Comparison of ENCODE assay signal across 22 cellular contexts in the genomic region with DNA sequence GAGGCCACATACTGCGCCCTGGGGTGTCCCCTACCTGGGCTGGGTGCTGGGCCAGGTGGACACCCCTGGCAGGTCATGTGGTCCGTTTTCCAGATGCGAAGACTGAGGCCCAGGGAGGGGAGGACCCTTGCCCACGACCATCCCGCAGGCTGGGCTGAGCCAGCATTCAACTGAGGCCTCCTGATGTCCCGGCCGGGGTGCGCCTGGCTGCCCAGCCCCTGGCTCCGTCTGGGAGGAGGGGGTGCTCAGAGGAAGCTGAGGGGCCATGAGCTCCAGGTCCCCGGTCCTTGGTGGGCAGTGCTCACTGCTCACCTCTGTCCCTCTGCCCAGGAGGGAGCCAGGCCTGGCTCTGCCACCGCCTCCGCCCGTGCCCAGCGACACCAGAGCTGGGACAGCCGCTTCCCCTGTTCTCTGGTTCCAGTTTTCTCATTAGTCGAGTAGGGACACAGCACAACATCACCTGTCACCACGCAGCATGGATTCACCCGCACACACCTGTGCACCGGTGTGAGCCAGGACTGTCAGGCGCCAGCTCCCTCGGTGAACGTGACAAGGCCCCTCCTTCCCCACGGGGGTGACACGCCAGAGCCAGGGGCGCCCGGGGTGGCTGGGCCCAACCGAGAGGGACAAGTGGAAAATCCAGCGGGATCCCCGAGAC.
"Had no signal": no experiment of that assay in that cellular context is flagged by ENCODE, and none has a peak within 500 bp of the region (broad histone marks: within the 10 kb centered on the region; RNA-seq: fewer than 3 reads in every experiment).

No MANE protein-coding gene starts in this region.

- H3K27me3 Mint-ChIP-seq: activated naive CD4-positive, alpha-beta T cell treated with anti-CD3 and anti-CD28 coated beads, Interleukin-2, amount 50 U/mL, for 24 hours; stimulated activated naive CD8-positive, alpha-beta T cell treated with anti-CD3 and anti-CD28 coated beads, Interleukin-15, Interleukin-2, amounts not matched to agents 100 ng/mL and 50 ng/mL, for 24 hours had no signal

- H3K27ac ChIP-seq: ascending aorta, brain microvascular endothelial cell, coronary artery, esophagus squamous epithelium, gastrocnemius medialis, tibial artery, uterus had no signal

- H3K27ac Mint-ChIP-seq: nephron progenitor cell; stimulated activated naive CD8-positive, alpha-beta T cell treated with anti-CD3 and anti-CD28 coated beads, Interleukin-15, Interleukin-2, amounts not matched to agents 100 ng/mL and 50 ng/mL, for 24 hours had no signal

- ATAC-seq: gastrocnemius medialis, left cardiac atrium, mucosa of descending colon had no signal

- H3K9me3 Mint-ChIP-seq: activated naive CD4-positive, alpha-beta T cell treated with anti-CD3 and anti-CD28 coated beads, Interleukin-2, amount 50 U/mL, for 24 hours; stimulated activated naive CD8-positive, alpha-beta T cell treated with anti-CD3 and anti-CD28 coated beads, Interleukin-15, Interleukin-2, amounts not matched to agents 100 ng/mL and 50 ng/mL, for 24 hours had no signal

- H3K27me3 ChIP-seq: ascending aorta, brain microvascular endothelial cell, gastrocnemius medialis, uterus had no signal

- DNase-seq: activated CD4-positive, alpha-beta T cell treated with anti-CD3 and anti-CD28 coated beads for 1 hour; activated gamma-delta T cell treated with Interleukin-2 at 50 U/mL for 16 hours; brain microvascular endothelial cell; central memory CD4-positive, alpha-beta T cell; esophagus squamous epithelium; gastrocnemius medialis; hypothalamus; left cardiac atrium; mesenchymal stem cell; mucosa of descending colon; nephron progenitor cell; occipital lobe; stimulated activated CD4-positive, alpha-beta T cell treated with anti-CD3 and anti-CD28 coated beads, Interleukin-12 subunit alpha, Interleukin-12 subunit beta, amount 100 ng/mL, for 4 hours; stimulated activated CD4-positive, alpha-beta T cell treated with anti-CD3 and anti-CD28 coated beads, Interleukin-4, amount 100 ng/mL, for 4 hours; substantia nigra; T-helper 1 cell; uterus had no signal

- H3K4me3 Mint-ChIP-seq: activated naive CD4-positive, alpha-beta T cell treated with anti-CD3 and anti-CD28 coated beads, Interleukin-2, amount 50 U/mL, for 24 hours; nephron progenitor cell; stimulated activated naive CD8-positive, alpha-beta T cell treated with anti-CD3 and anti-CD28 coated beads, Interleukin-15, Interleukin-2, amounts not matched to agents 100 ng/mL and 50 ng/mL, for 24 hours had no signal

- H3K9me3 ChIP-seq: ascending aorta, esophagus squamous epithelium, gastrocnemius medialis, mucosa of descending colon, tibial artery, uterus had no signal

- H3K4me1 Mint-ChIP-seq: activated naive CD4-positive, alpha-beta T cell treated with anti-CD3 and anti-CD28 coated beads, Interleukin-2, amount 50 U/mL, for 24 hours had no signal

- H3K36me3 Mint-ChIP-seq: activated naive CD4-positive, alpha-beta T cell treated with anti-CD3 and anti-CD28 coated beads, Interleukin-2, amount 50 U/mL, for 24 hours had no signal

- H3K36me3 ChIP-seq: ascending aorta, brain microvascular endothelial cell, gastrocnemius medialis, uterus had no signal

- H3K4me3 ChIP-seq: ascending aorta, coronary artery, esophagus squamous epithelium, gastrocnemius medialis, mucosa of descending colon, tibial artery, uterus had no signal
